8 cellular contexts compared by ENCODE assay signal in genomic region chr6:147205690-147206600, GRCh38. TPM values are rescaled to one million over a fixed set of nuclear protein-coding genes. Genes with fewer than 3 reads are reported as not detected.
DNase-seq lines count a peak whose midpoint lies in the region; ATAC-seq and TF ChIP-seq lines count a peak whose summit lies in the region.

No MANE protein-coding gene starts in this region.

- peak; percentile 41 for DNase-seq in SK-N-SH
- DNase-seq in NCI-H748 (lab: John Stamatoyannopoulos, UW; ENCODE audit: unreplicated experiment): peak; percentile 67
- peak; percentile 61 for DNase-seq in choroid plexus epithelial cell (ENCODE audit: low read depth)
- no peak for DNase-seq in nephron progenitor cell
- no peak for DNase-seq in NK-92 (lab: John Stamatoyannopoulos, UW; ENCODE audit: unreplicated experiment)
- DNase-seq in activated gamma-delta T cell treated with Interleukin-2 at 50 U/mL for 16 hours: no peak

- no peaks in the 10 kb centered on the region for H3K9me2 ChIP-seq in SK-N-SH

- TF ChIP-seq RAD21 in SK-N-SH (IDR thresholded peaks at IDR 0.05; ENCODE audit: low read length): no peak

- no peak overlapping the region for H3K27ac Mint-ChIP-seq in nephron progenitor cell

- peaks cover 75% of the 10 kb centered on the region for H3K79me2 ChIP-seq in SK-N-SH (ENCODE audit: insufficient read depth)

- ATAC-seq in SK-N-SH treated with all-trans-retinoic acid at 6 μM for 48 hours (no peak), GM21367 (IDR thresholded peaks at IDR 0.05; ENCODE audit: unreplicated experiment) (no peak)

- no peak for TF ChIP-seq CTCF in SK-N-SH (IDR thresholded peaks at IDR 0.05)
- no peak for TF ChIP-seq CTCF in choroid plexus epithelial cell (conservative IDR thresholded peaks at IDR 0.05; ENCODE audit: low read depth, low read length)
- TF ChIP-seq CTCF in nephron progenitor cell (IDR thresholded peaks at IDR 0.05): no peak

- H3K36me3 Mint-ChIP-seq in nephron progenitor cell (ENCODE audit: low read depth): no peaks in the 10 kb centered on the region

- peaks cover 39% of the 10 kb centered on the region for H3F3A ChIP-seq in SK-N-SH (replicated peaks; ENCODE audit: insufficient read depth)

- H3K27me3 ChIP-seq in SK-N-SH (ENCODE audit: insufficient read depth): no peaks in the 10 kb centered on the region

- no peaks in the 10 kb centered on the region for H3K9me3 ChIP-seq in SK-N-SH

- TF ChIP-seq EP300 in SK-N-SH (IDR thresholded peaks at IDR 0.05; ENCODE audit: borderline replicate concordance in 1 of 2, low read depth in 1 of 2, low read length in 1 of 2): no peak

- peaks cover 33% of the 10 kb centered on the region for H4K20me1 ChIP-seq in SK-N-SH (ENCODE audit: insufficient read depth)

- peaks cover 2 to 12% of the 10 kb centered on the region in 2 experiments for H3K36me3 ChIP-seq in SK-N-SH (replicated peaks in 1 of 2; ENCODE audit: control insufficient read depth in 1 of 2, insufficient read depth in 2 of 2, low read length in 1 of 2)

- H3K27me3 Mint-ChIP-seq in nephron progenitor cell (ENCODE audit: low read depth, poor library complexity): peaks cover 8% of the 10 kb centered on the region

- peak overlapping the region; percentile 4 to 76; a peak in 3 of 4 replicates for H3K27ac ChIP-seq in SK-N-SH (ENCODE audit: low read depth in 2 of 2, low read length in 1 of 2)

- peak overlapping the region; percentile 79 to 92 for H3K4me3 ChIP-seq in SK-N-SH (ENCODE audit: low read depth in 2 of 2, low read length in 1 of 2)
- peak overlapping the region; percentile 84 for H3K4me3 ChIP-seq in choroid plexus epithelial cell (ENCODE audit: low read depth, low read length)

- H3K4me2 ChIP-seq in SK-N-SH: peak overlapping the region; percentile 85

- 43% methylated on average over 5 of the region's 5 CpGs for WGBS in SK-N-SH (ENCODE audit: low lambda C conversion rate)

- H2AFZ ChIP-seq in SK-N-SH (ENCODE audit: low read depth): no peak overlapping the region

- H3K9ac ChIP-seq in SK-N-SH: peak overlapping the region; percentile 94; the same call in 1 of the 2 replicates

- peaks cover 6 to 16% of the 10 kb centered on the region in 2 experiments; a peak in 3 of 4 replicates for H3K4me1 ChIP-seq in SK-N-SH (ENCODE audit: control insufficient read depth in 1 of 2, insufficient read depth in 2 of 2, low read depth in 1 of 2, low read length in 1 of 2)

- POLR2A ChIA-PET in SK-N-SH (lab: Yijun Ruan, JAX): no interaction called here

- CTCF ChIA-PET in SK-N-SH (lab: Yijun Ruan, JAX): no interaction called here

- H3K4me1 Mint-ChIP-seq in nephron progenitor cell: peaks cover 57% of the 10 kb centered on the region

- H3K9me3 Mint-ChIP-seq in nephron progenitor cell: no peaks in the 10 kb centered on the region

- peak overlapping the region; percentile 91 for H3K4me3 Mint-ChIP-seq in nephron progenitor cell

TF ChIP-seq in SK-N-SH, 30 proteins besides CTCF, POLR2A, EP300 and RAD21:
- TF ChIP-seq POLR2AphosphoS5 (IDR thresholded peaks at IDR 0.05; ENCODE audit: low read depth, low read length) (no peak), FOXM1 (IDR thresholded peaks at IDR 0.05; ENCODE audit: low read depth) (no peak), CHD2 (IDR thresholded peaks at IDR 0.05; ENCODE audit: low read length, partially characterized antibody) (no peak), RFX5 (IDR thresholded peaks at IDR 0.05; ENCODE audit: low read length) (0 out of 2 replicates have a peak, but pooled peaks have one; percentile 6), JUND (IDR thresholded peaks at IDR 0.05) (no peak), NFIC (IDR thresholded peaks at IDR 0.05; ENCODE audit: borderline replicate concordance) (no peak), EZH2phosphoT487 (IDR thresholded peaks at IDR 0.05; ENCODE audit: borderline replicate concordance, low read depth) (no peak), TCF12 (IDR thresholded peaks at IDR 0.05) (no peak), MXI1 (IDR thresholded peaks at IDR 0.05; ENCODE audit: low read depth, low read length) (0 out of 2 replicates have a peak, but pooled peaks have one; percentile 33), YY1 (IDR thresholded peaks at IDR 0.05; ENCODE audit: low read depth) (no peak), FOSL2 (IDR thresholded peaks at IDR 0.05; ENCODE audit: borderline replicate concordance, low read depth) (no peak)
- TF ChIP-seq, protein P1, sequence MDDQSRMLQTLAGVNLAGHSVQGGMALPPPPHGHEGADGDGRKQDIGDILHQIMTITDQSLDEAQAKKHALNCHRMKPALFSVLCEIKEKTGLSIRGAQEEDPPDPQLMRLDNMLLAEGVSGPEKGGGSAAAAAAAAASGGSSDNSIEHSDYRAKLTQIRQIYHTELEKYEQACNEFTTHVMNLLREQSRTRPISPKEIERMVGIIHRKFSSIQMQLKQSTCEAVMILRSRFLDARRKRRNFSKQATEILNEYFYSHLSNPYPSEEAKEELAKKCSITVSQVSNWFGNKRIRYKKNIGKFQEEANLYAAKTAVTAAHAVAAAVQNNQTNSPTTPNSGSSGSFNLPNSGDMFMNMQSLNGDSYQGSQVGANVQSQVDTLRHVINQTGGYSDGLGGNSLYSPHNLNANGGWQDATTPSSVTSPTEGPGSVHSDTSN (IDR thresholded peaks at IDR 0.05): no peak

TF ChIP-seq in SK-N-SH treated with all-trans-retinoic acid at 6 μM for 48 hours, 23 proteins besides CTCF, POLR2A, EP300 and RAD21:
- TF ChIP-seq, protein P2, sequence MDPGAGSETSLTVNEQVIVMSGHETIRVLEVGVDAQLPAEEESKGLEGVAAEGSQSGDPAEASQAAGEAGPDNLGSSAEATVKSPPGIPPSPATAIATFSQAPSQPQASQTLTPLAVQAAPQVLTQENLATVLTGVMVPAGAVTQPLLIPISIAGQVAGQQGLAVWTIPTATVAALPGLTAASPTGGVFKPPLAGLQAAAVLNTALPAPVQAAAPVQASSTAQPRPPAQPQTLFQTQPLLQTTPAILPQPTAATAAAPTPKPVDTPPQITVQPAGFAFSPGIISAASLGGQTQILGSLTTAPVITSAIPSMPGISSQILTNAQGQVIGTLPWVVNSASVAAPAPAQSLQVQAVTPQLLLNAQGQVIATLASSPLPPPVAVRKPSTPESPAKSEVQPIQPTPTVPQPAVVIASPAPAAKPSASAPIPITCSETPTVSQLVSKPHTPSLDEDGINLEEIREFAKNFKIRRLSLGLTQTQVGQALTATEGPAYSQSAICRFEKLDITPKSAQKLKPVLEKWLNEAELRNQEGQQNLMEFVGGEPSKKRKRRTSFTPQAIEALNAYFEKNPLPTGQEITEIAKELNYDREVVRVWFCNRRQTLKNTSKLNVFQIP (CRISPR knock-in tag; IDR thresholded peaks at IDR 0.05; ENCODE audit: borderline replicate concordance, low read depth): no peak
- TF ChIP-seq, protein P3, sequence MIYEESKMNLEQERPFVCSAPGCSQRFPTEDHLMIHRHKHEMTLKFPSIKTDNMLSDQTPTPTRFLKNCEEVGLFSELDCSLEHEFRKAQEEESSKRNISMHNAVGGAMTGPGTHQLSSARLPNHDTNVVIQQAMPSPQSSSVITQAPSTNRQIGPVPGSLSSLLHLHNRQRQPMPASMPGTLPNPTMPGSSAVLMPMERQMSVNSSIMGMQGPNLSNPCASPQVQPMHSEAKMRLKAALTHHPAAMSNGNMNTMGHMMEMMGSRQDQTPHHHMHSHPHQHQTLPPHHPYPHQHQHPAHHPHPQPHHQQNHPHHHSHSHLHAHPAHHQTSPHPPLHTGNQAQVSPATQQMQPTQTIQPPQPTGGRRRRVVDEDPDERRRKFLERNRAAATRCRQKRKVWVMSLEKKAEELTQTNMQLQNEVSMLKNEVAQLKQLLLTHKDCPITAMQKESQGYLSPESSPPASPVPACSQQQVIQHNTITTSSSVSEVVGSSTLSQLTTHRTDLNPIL (CRISPR knock-in tag; IDR thresholded peaks at IDR 0.05; ENCODE audit: low read depth): no peak
- no peak for TF ChIP-seq OSR1 (CRISPR knock-in tag; IDR thresholded peaks at IDR 0.05)
- TF ChIP-seq CSDC2 (CRISPR knock-in tag; IDR thresholded peaks at IDR 0.05): no peak
- TF ChIP-seq, protein P4, sequence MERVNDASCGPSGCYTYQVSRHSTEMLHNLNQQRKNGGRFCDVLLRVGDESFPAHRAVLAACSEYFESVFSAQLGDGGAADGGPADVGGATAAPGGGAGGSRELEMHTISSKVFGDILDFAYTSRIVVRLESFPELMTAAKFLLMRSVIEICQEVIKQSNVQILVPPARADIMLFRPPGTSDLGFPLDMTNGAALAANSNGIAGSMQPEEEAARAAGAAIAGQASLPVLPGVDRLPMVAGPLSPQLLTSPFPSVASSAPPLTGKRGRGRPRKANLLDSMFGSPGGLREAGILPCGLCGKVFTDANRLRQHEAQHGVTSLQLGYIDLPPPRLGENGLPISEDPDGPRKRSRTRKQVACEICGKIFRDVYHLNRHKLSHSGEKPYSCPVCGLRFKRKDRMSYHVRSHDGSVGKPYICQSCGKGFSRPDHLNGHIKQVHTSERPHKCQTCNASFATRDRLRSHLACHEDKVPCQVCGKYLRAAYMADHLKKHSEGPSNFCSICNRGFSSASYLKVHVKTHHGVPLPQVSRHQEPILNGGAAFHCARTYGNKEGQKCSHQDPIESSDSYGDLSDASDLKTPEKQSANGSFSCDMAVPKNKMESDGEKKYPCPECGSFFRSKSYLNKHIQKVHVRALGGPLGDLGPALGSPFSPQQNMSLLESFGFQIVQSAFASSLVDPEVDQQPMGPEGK (CRISPR knock-in tag; IDR thresholded peaks at IDR 0.05; ENCODE audit: borderline replicate concordance): no peak
- TF ChIP-seq ZC3H10 (CRISPR knock-in tag; IDR thresholded peaks at IDR 0.05): no peak
- no peak for TF ChIP-seq RARB (CRISPR knock-in tag; IDR thresholded peaks at IDR 0.05)
- TF ChIP-seq ISL1 (CRISPR knock-in tag; IDR thresholded peaks at IDR 0.05): no peak
- no peak for TF ChIP-seq TCF4 (CRISPR knock-in tag; IDR thresholded peaks at IDR 0.05; ENCODE audit: borderline replicate concordance)
- TF ChIP-seq SNAI2 (CRISPR knock-in tag; IDR thresholded peaks at IDR 0.05): no peak
- no peak for TF ChIP-seq ZFP3 (CRISPR knock-in tag; IDR thresholded peaks at IDR 0.05)
- no peak for TF ChIP-seq PPARA (CRISPR knock-in tag; IDR thresholded peaks at IDR 0.05; ENCODE audit: borderline replicate concordance)
- no peak for TF ChIP-seq GLIS3 (CRISPR knock-in tag; IDR thresholded peaks at IDR 0.05)
- no peak for TF ChIP-seq ARNTL (CRISPR knock-in tag; IDR thresholded peaks at IDR 0.05; ENCODE audit: borderline replicate concordance, low read depth)
- TF ChIP-seq ZNF8 (CRISPR knock-in tag; IDR thresholded peaks at IDR 0.05): no peak
- no peak for TF ChIP-seq ZFP30 (CRISPR knock-in tag; IDR thresholded peaks at IDR 0.05)

RNA-seq across cellular contexts. Expression of gene STXBP5, which starts 1.7 kb away (rescaled TPM):
- 9.9 and 12.0 TPM in 2 replicates for polyA plus RNA-seq in SK-N-SH (2012; rRNA removed)
- polyA plus RNA-seq in SK-N-SH (2012; cell fraction: cytosol; rRNA removed): 9.5 and 9.6 TPM in 2 replicates
- 24.0 and 33.9 TPM in 2 replicates for polyA plus RNA-seq in SK-N-SH (2012; cell fraction: nucleus; rRNA removed)

Comparison
In these comparisons a context has a peak if more than half of its experiments do, and no peak if none do; other contexts are left out.
1. DNase-seq: peak in SK-N-SH (single experiment), NCI-H748 (single experiment) and choroid plexus epithelial cell (single experiment); none in nephron progenitor cell (single experiment), NK-92 (single experiment) and activated gamma-delta T cell treated with Interleukin-2 at 50 U/mL for 16 hours (single experiment).